11 cellular contexts compared by ENCODE assay signal in genomic region chr17:57368637-57369336, GRCh38.
DNase-seq lines count a peak whose midpoint lies in the region; ATAC-seq, FAIRE-seq and TF ChIP-seq lines count a peak whose summit lies in the region.
"Had no signal": no experiment of that assay in that cellular context is flagged by ENCODE, and none has a peak within 500 bp of the region (broad histone marks: within the 10 kb centered on the region; RNA-seq: fewer than 3 reads in every experiment).

No MANE protein-coding gene starts in this region.

- no peak for TF ChIP-seq RAD21 in GM12878 (IDR thresholded peaks at IDR 0.05; ENCODE audit: insufficient read depth, low read depth, low read length)

- DNase-seq in DMS53 (lab: John Stamatoyannopoulos, UW) = peak; percentile 54
- no peak for DNase-seq in DMS53 treated with DMSO at 0.1 percent for 48 hours (lab: John Stamatoyannopoulos, UW; ENCODE audit: unreplicated experiment)
- no peak for DNase-seq in GM12878 (ENCODE audit: low read depth, low spot score)
- DNase-seq in progenitor cell of endocrine pancreas (ENCODE audit: low spot score, unreplicated experiment) = no peak
- no peak for DNase-seq in activated CD4-positive, CD25-positive, alpha-beta regulatory T cell (lab: John Stamatoyannopoulos, UW)
- DNase-seq in A673 (ENCODE audit: low spot score) = no peak
- DNase-seq: effector CD8-positive, alpha-beta T cell had no signal

- WGBS in GM12878 (ENCODE audit: insufficient coverage, insufficient replicate concordance, low lambda C conversion rate, missing lambda C conversion rate) = 68% methylated on average over 6 of the region's 6 CpGs

- H3K27me3 Mint-ChIP-seq in progenitor cell of endocrine pancreas = no peaks in the 10 kb centered on the region

- SMC1A ChIA-PET in GM12878 (lab: Charles Lee; ENCODE audit: uncharacterized antibody, unreplicated experiment) = interaction anchor here (0.6 to 9.4 kb wide), 21 partner anchors 9 to 211 kb away, joined by 3 to 141 read pairs (median 5); no protein-coding TSS in a partner anchor

- TF ChIP-seq CTCF in GM12878 (IDR thresholded peaks at IDR 0.05 in 2 of 3, conservative IDR thresholded peaks at IDR 0.05 in 1 of 3; ENCODE audit: control insufficient read depth in 2 of 3, extremely low read depth in 1 of 3, insufficient read depth in 1 of 3, low read depth in 3 of 3, low read length in 3 of 3) (peak in 1 of 3 experiments; percentile 33; a peak in 2 of 6 replicates), progenitor cell of endocrine pancreas (IDR thresholded peaks at IDR 0.05; ENCODE audit: unreplicated experiment) (no peak), A673 (conservative IDR thresholded peaks at IDR 0.05; ENCODE audit: low read depth, low read length) (no peak)

- H3K4me3 ChIP-seq in GM12878 (no peak overlapping the region), A673 (ENCODE audit: low read depth, low read length, poor library complexity, severe bottlenecking) (no peak overlapping the region)
- H3K4me3 ChIP-seq: thoracic aorta had no signal

- FAIRE-seq in GM12878 (lab: Jason Lieb, UNC) = no peak

- no peak overlapping the region for H2AFZ ChIP-seq in GM12878 (ENCODE audit: control insufficient read depth, low read depth, low read length)

- H3K9me3 ChIP-seq in GM12878 (replicated peaks; ENCODE audit: control insufficient read depth, insufficient read depth, low read length) (peaks cover 4% of the 10 kb centered on the region; the same call in 2 of the 3 replicates), A673 (ENCODE audit: low read depth, low read length, poor library complexity, severe bottlenecking) (peaks cover 6% of the 10 kb centered on the region)

- H3K27ac Mint-ChIP-seq in progenitor cell of endocrine pancreas = peak overlapping the region; percentile 94

- no peak for TF ChIP-seq POLR2A in GM12878 (IDR thresholded peaks at IDR 0.05; ENCODE audit: low read depth, low read length)

- H3K9ac ChIP-seq in GM12878 (ENCODE audit: control insufficient read depth, insufficient read depth, low read length) = peak overlapping the region; percentile 7; the same call in 1 of the 2 replicates

- H3K4me1 ChIP-seq in GM12878 (ENCODE audit: control insufficient read depth, insufficient read depth, low read length) = peaks cover 52% of the 10 kb centered on the region
- peaks cover 31% of the 10 kb centered on the region for H3K4me1 ChIP-seq in A673 (ENCODE audit: insufficient read depth, low read length, poor library complexity, severe bottlenecking)

- H3K27me3 ChIP-seq in GM12878 (replicated peaks in 1 of 2; ENCODE audit: control insufficient read depth in 2 of 2, insufficient read depth in 2 of 2, low read length in 1 of 2) (no peaks in the 10 kb centered on the region), A673 (replicated peaks; ENCODE audit: insufficient read depth, low read depth, low read length, poor library complexity) (no peaks in the 10 kb centered on the region)

- no peaks in the 10 kb centered on the region for H4K20me1 ChIP-seq in GM12878 (ENCODE audit: control insufficient read depth, insufficient read depth)

- H3K36me3 ChIP-seq in GM12878 (ENCODE audit: control insufficient read depth in 2 of 2, insufficient read depth in 2 of 2, low read length in 1 of 2) (peaks cover 0 to 3% of the 10 kb centered on the region in 2 experiments; a peak in 2 of 4 replicates), A673 (ENCODE audit: insufficient read depth, low read length, poor library complexity, severe bottlenecking) (no peaks in the 10 kb centered on the region)
- H3K36me3 ChIP-seq: thoracic aorta had no signal

- RAD21 ChIA-PET in GM12878 (lab: Charles Lee; ENCODE audit: unreplicated experiment) = interaction anchor here (0.7 to 6.2 kb wide), 13 partner anchors 12 to 303 kb away, joined by 3 to 103 read pairs (median 5); no protein-coding TSS in a partner anchor

- intact Hi-C loops in GM12878 (cut with micrococcal nuclease; ENCODE audit: unreplicated experiment) (no loop called here), A673 (cut with micrococcal nuclease; ENCODE audit: unreplicated experiment) (no loop called here)

- TF ChIP-seq EP300 in GM12878 (IDR thresholded peaks at IDR 0.05; ENCODE audit: borderline replicate concordance in 1 of 2, control insufficient read depth in 1 of 2, low read depth in 2 of 2, low read length in 2 of 2) = peak in 1 of 2 experiments; percentile 64; a peak in 2 of 4 replicates

- BruUV-seq in GM12878 (replicated peaks; lab: Mats Ljungman, UMichigan) (no TSS peak), A673 (replicated peaks; lab: Mats Ljungman, UMichigan) (no TSS peak)

- POLR2A ChIA-PET in GM12878 (lab: Charles Lee) = interaction anchor here (0.9 to 9.1 kb wide), 9 partner anchors 12 to 156 kb away, joined by 3 to 80 read pairs (median 4); no protein-coding TSS in a partner anchor
- POLR2A ChIA-PET in A673 (lab: Charles Lee; ENCODE audit: low non-redundant PET) = no interaction called here

- peaks cover 7% of the 10 kb centered on the region for H3K36me3 Mint-ChIP-seq in progenitor cell of endocrine pancreas (ENCODE audit: insufficient read depth)

- H3K27ac ChIP-seq in GM12878 (ENCODE audit: control insufficient read depth, insufficient read depth) (peak overlapping the region; percentile 75), A673 (ENCODE audit: low read depth, low read length, poor library complexity, severe bottlenecking) (no peak overlapping the region)
- H3K27ac ChIP-seq: 22Rv1, thoracic aorta had no signal

- H3K4me2 ChIP-seq in GM12878 (ENCODE audit: control insufficient read depth, insufficient read depth) = peak overlapping the region; percentile 12; the same call in 1 of the 2 replicates

- ATAC-seq in HG02870 (IDR thresholded peaks at IDR 0.05; ENCODE audit: unreplicated experiment) = peak; percentile 36
- peak; percentile 71 for ATAC-seq in GM12878
- ATAC-seq in GM21528 (IDR thresholded peaks at IDR 0.05; ENCODE audit: low FRiP score, unreplicated experiment) = no peak

- in situ Hi-C loops in GM12878 (cut with MboI) = no loop called here

- peaks cover 41% of the 10 kb centered on the region for H3K79me2 ChIP-seq in GM12878 (ENCODE audit: control insufficient read depth, insufficient read depth, low read length)

- CTCF ChIA-PET in GM12878 (lab: Yijun Ruan, JAX) (interaction anchor here (0.5 to 6.3 kb wide), 12 partner anchors 11 to 303 kb away, joined by 3 to 33 read pairs (median 4); no protein-coding TSS in a partner anchor), A673 (lab: Charles Lee) (no interaction called here)

- peaks cover 5% of the 10 kb centered on the region for H3K9me3 Mint-ChIP-seq in progenitor cell of endocrine pancreas (ENCODE audit: low read depth)

- peaks cover 74% of the 10 kb centered on the region for H3K4me1 Mint-ChIP-seq in progenitor cell of endocrine pancreas (ENCODE audit: low read depth)

- H3K4me3 Mint-ChIP-seq in progenitor cell of endocrine pancreas (ENCODE audit: low read depth) = no peak overlapping the region

TF ChIP-seq in GM12878, 131 proteins besides CTCF, POLR2A, EP300 and RAD21 (continues in another document):
- TF ChIP-seq BCL3 (IDR thresholded peaks at IDR 0.05; ENCODE audit: borderline replicate concordance, insufficient read depth, low read depth, low read length, poor library complexity, severe bottlenecking) = no peak
- TF ChIP-seq SRF (IDR thresholded peaks at IDR 0.05; ENCODE audit: low read depth in 2 of 2, low read length in 2 of 2) = no peak
- TF ChIP-seq EED (IDR thresholded peaks at IDR 0.05; ENCODE audit: low read depth) = no peak
- TF ChIP-seq NFYA (IDR thresholded peaks at IDR 0.05; ENCODE audit: borderline replicate concordance, low read depth, low read length) = no peak
- TF ChIP-seq MEF2A (IDR thresholded peaks at IDR 0.05; ENCODE audit: insufficient read depth, low read depth, low read length) = no peak
- no peak for TF ChIP-seq HDAC2 (IDR thresholded peaks at IDR 0.05)
- no peak for TF ChIP-seq SKIL (IDR thresholded peaks at IDR 0.05; ENCODE audit: low read depth, poor library complexity, severe bottlenecking)
- no peak for TF ChIP-seq RAD51 (IDR thresholded peaks at IDR 0.05)
- no peak for TF ChIP-seq ELK1 (IDR thresholded peaks at IDR 0.05; ENCODE audit: low read depth, low read length)
